Comparison of ENCODE assay signal across 29 cellular contexts in genomic region chr9:14812806-14813205, GRCh38.
DNase-seq lines count a peak whose midpoint lies in the region; ATAC-seq and TF ChIP-seq lines count a peak whose summit lies in the region.
"Had no signal": no experiment of that assay in that cellular context is flagged by ENCODE, and none has a peak within 500 bp of the region (broad histone marks: within the 10 kb centered on the region; RNA-seq: fewer than 3 reads in every experiment).

No MANE protein-coding gene starts in this region.

- H3K36me3 Mint-ChIP-seq in activated naive CD4-positive, alpha-beta T cell treated with anti-CD3 and anti-CD28 coated beads, Interleukin-2, amount 50 U/mL, for 72 hours, result no peaks in the 10 kb centered on the region
- H3K36me3 Mint-ChIP-seq in activated naive CD4-positive, alpha-beta T cell treated with anti-CD3 and anti-CD28 coated beads for 36 hours (ENCODE audit: low read depth), result no peaks in the 10 kb centered on the region
- H3K36me3 Mint-ChIP-seq in type B pancreatic cell (peaks cover 16% of the 10 kb centered on the region), osteocyte (ENCODE audit: unreplicated experiment) (no peaks in the 10 kb centered on the region)
- H3K36me3 Mint-ChIP-seq: immature natural killer cell; naive B cell; stimulated activated memory B cell treated with anti-CD40 and anti-IgM and Interleukin-4, amounts not matched to agents 10 μg/mL and 1 μg/mL and 100 μg/mL, for 72 hours had no signal

- peaks cover 1% of the 10 kb centered on the region for H3K27me3 ChIP-seq in MG63
- no peaks in the 10 kb centered on the region for H3K27me3 ChIP-seq in brain microvascular endothelial cell (replicated peaks)
- no peaks in the 10 kb centered on the region for H3K27me3 ChIP-seq in transverse colon
- H3K27me3 ChIP-seq: upper lobe of left lung had no signal

- CTCF ChIA-PET in activated naive CD4-positive, alpha-beta T cell treated with anti-CD3 and anti-CD28 coated beads for 36 hours (lab: Charles Lee), result no interaction called here

- DNase-seq in activated naive CD4-positive, alpha-beta T cell treated with anti-CD3 and anti-CD28 coated beads, Interleukin-2, amount 50 U/mL, for 72 hours (ENCODE audit: low spot score in 2 of 2), result no peak
- no peak for DNase-seq in activated naive CD4-positive, alpha-beta T cell treated with anti-CD3 and anti-CD28 coated beads for 36 hours
- DNase-seq in MG63, result peak; percentile 54
- peak; percentile 35 for DNase-seq in brain microvascular endothelial cell
- DNase-seq in type B pancreatic cell (ENCODE audit: extremely low spot score, unreplicated experiment), result no peak
- DNase-seq in HT-29 (ENCODE audit: low spot score), result no peak
- DNase-seq in osteocyte (ENCODE audit: extremely low spot score, unreplicated experiment), result no peak
- no peak for DNase-seq in transverse colon
- DNase-seq: ACHN; activated CD4-positive, alpha-beta T cell treated with anti-CD3 and anti-CD28 coated beads, Interleukin-2, amount 10 ng/mL, durations not matched to agents 24 days and 14 days; activated gamma-delta T cell; effector memory CD8-positive, alpha-beta T cell; immature natural killer cell; Kasumi-1; mesendoderm; naive B cell; NCI-H1436 treated with DMSO at 0.1 percent for 48 hours; NCI-H226; NCI-H69; PC-9; Right ventricle myocardium superior; SW 1271; T-helper 9 cell; upper lobe of left lung had no signal

- no peaks in the 10 kb centered on the region for H3K9me3 Mint-ChIP-seq in activated naive CD4-positive, alpha-beta T cell treated with anti-CD3 and anti-CD28 coated beads, Interleukin-2, amount 50 U/mL, for 72 hours
- no peaks in the 10 kb centered on the region for H3K9me3 Mint-ChIP-seq in activated naive CD4-positive, alpha-beta T cell treated with anti-CD3 and anti-CD28 coated beads for 36 hours
- H3K9me3 Mint-ChIP-seq in type B pancreatic cell (peaks cover 9% of the 10 kb centered on the region), osteocyte (ENCODE audit: unreplicated experiment) (no peaks in the 10 kb centered on the region)
- H3K9me3 Mint-ChIP-seq: activated CD4-positive, alpha-beta T cell treated with anti-CD3 and anti-CD28 coated beads, Interleukin-2, amount 10 ng/mL, durations not matched to agents 24 days and 14 days; stimulated activated memory B cell treated with anti-CD40 and anti-IgM and Interleukin-4, amounts not matched to agents 10 μg/mL and 1 μg/mL and 100 μg/mL, for 72 hours had no signal

- H3K27ac ChIP-seq in brain microvascular endothelial cell, result peak overlapping the region; percentile 65
- H3K27ac ChIP-seq in transverse colon, result no peak overlapping the region
- H3K27ac ChIP-seq: PC-9, upper lobe of left lung had no signal

- peak; percentile 43 to 52 for ATAC-seq in activated naive CD4-positive, alpha-beta T cell treated with anti-CD3 and anti-CD28 coated beads, Interleukin-2, amount 50 U/mL, for 72 hours
- ATAC-seq: effector memory CD8-positive, alpha-beta T cell; left lobe of liver; stimulated activated memory B cell treated with anti-CD40 and anti-IgM and Interleukin-4, amounts not matched to agents 10 μg/mL and 1 μg/mL and 100 μg/mL, for 72 hours had no signal

- intact Hi-C loops in activated naive CD4-positive, alpha-beta T cell treated with anti-CD3 and anti-CD28 coated beads for 36 hours (cut with micrococcal nuclease), result no loop called here
- intact Hi-C loops in transverse colon (cut with DNase I; ENCODE audit: low total_unique reads), result no loop called here

- H3K36me3 ChIP-seq in MG63 (no peaks in the 10 kb centered on the region), brain microvascular endothelial cell (replicated peaks) (no peaks in the 10 kb centered on the region), transverse colon (no peaks in the 10 kb centered on the region)
- H3K36me3 ChIP-seq: HAP-1, upper lobe of left lung had no signal

- no peaks in the 10 kb centered on the region for H3K4me1 Mint-ChIP-seq in activated naive CD4-positive, alpha-beta T cell treated with anti-CD3 and anti-CD28 coated beads for 36 hours (ENCODE audit: low read depth)
- H3K4me1 Mint-ChIP-seq in type B pancreatic cell (ENCODE audit: unreplicated experiment), result peaks cover 7% of the 10 kb centered on the region
- H3K4me1 Mint-ChIP-seq in osteocyte (ENCODE audit: unreplicated experiment), result peaks cover 14% of the 10 kb centered on the region
- H3K4me1 Mint-ChIP-seq: activated CD4-positive, alpha-beta T cell treated with anti-CD3 and anti-CD28 coated beads, Interleukin-2, amount 10 ng/mL, durations not matched to agents 24 days and 14 days; B cell; central memory CD8-positive, alpha-beta T cell; immature natural killer cell; naive B cell; stimulated activated memory B cell treated with anti-CD40 and anti-IgM and Interleukin-4, amounts not matched to agents 10 μg/mL and 1 μg/mL and 100 μg/mL, for 72 hours had no signal

- no peak overlapping the region for H3K27ac Mint-ChIP-seq in activated naive CD4-positive, alpha-beta T cell treated with anti-CD3 and anti-CD28 coated beads, Interleukin-2, amount 50 U/mL, for 72 hours
- H3K27ac Mint-ChIP-seq in activated naive CD4-positive, alpha-beta T cell treated with anti-CD3 and anti-CD28 coated beads for 36 hours, result no peak overlapping the region
- H3K27ac Mint-ChIP-seq in type B pancreatic cell (no peak overlapping the region), osteocyte (ENCODE audit: unreplicated experiment) (no peak overlapping the region)
- H3K27ac Mint-ChIP-seq: activated CD4-positive, alpha-beta T cell treated with anti-CD3 and anti-CD28 coated beads, Interleukin-2, amount 10 ng/mL, durations not matched to agents 24 days and 14 days; B cell; effector memory CD8-positive, alpha-beta T cell; immature natural killer cell; naive B cell; stimulated activated memory B cell treated with anti-CD40 and anti-IgM and Interleukin-4, amounts not matched to agents 10 μg/mL and 1 μg/mL and 100 μg/mL, for 72 hours had no signal

- H3K9me3 ChIP-seq in MG63 (peaks cover 2% of the 10 kb centered on the region), transverse colon (no peaks in the 10 kb centered on the region)
- H3K9me3 ChIP-seq: HAP-1, upper lobe of left lung had no signal

- TF ChIP-seq CTCF in brain microvascular endothelial cell (IDR thresholded peaks at IDR 0.05; ENCODE audit: low read depth, low read length, missing control alignments) (no peak), type B pancreatic cell (conservative IDR thresholded peaks at IDR 0.05) (no peak), osteocyte (IDR thresholded peaks at IDR 0.05) (no peak), transverse colon (IDR thresholded peaks at IDR 0.05) (no peak)

- no peak for TF ChIP-seq POLR2A in transverse colon (IDR thresholded peaks at IDR 0.05)

- no peak overlapping the region for H3K4me3 Mint-ChIP-seq in activated naive CD4-positive, alpha-beta T cell treated with anti-CD3 and anti-CD28 coated beads for 36 hours
- no peak overlapping the region for H3K4me3 Mint-ChIP-seq in type B pancreatic cell
- no peak overlapping the region for H3K4me3 Mint-ChIP-seq in osteocyte (ENCODE audit: unreplicated experiment)
- H3K4me3 Mint-ChIP-seq: activated CD4-positive, alpha-beta T cell treated with anti-CD3 and anti-CD28 coated beads, Interleukin-2, amount 10 ng/mL, durations not matched to agents 24 days and 14 days; B cell; central memory CD8-positive, alpha-beta T cell; effector memory CD8-positive, alpha-beta T cell; immature natural killer cell; naive B cell; stimulated activated memory B cell treated with anti-CD40 and anti-IgM and Interleukin-4, amounts not matched to agents 10 μg/mL and 1 μg/mL and 100 μg/mL, for 72 hours had no signal

- in situ Hi-C loops in brain microvascular endothelial cell (cut with HindIII; ENCODE audit: low pct_ligation_motif_present, low sequenced_read_pairs) (no loop called here), transverse colon (cut with MboI; ENCODE audit: low pct_ligation_motif_present in 1 of 4, low pct_unique_long_range_greater_than_20kb in 1 of 4, low sequenced_read_pairs in 3 of 4) (no loop called here)

- 92 to 93% methylated on average over 4 to 6 of the region's 6 CpGs for WGBS in transverse colon (ENCODE audit: low coverage in 1 of 2), 2 donors

- H3K27me3 Mint-ChIP-seq in activated naive CD4-positive, alpha-beta T cell treated with anti-CD3 and anti-CD28 coated beads for 36 hours (ENCODE audit: low read depth), result peaks cover 7% of the 10 kb centered on the region
- H3K27me3 Mint-ChIP-seq in type B pancreatic cell (no peaks in the 10 kb centered on the region), osteocyte (ENCODE audit: unreplicated experiment) (peaks cover 5% of the 10 kb centered on the region)

- no peaks in the 10 kb centered on the region for H3K4me1 ChIP-seq in transverse colon
- H3K4me1 ChIP-seq: HAP-1, upper lobe of left lung had no signal

- H3K4me3 ChIP-seq in MG63, result no peak overlapping the region
- H3K4me3 ChIP-seq in brain microvascular endothelial cell (ENCODE audit: low read depth, low read length), result no peak overlapping the region
- H3K4me3 ChIP-seq in transverse colon, result no peak overlapping the region
- H3K4me3 ChIP-seq: HAP-1, PC-9, upper lobe of left lung had no signal

- no peak for TF ChIP-seq EP300 in transverse colon (IDR thresholded peaks at IDR 0.05; ENCODE audit: low read depth)

Comparison
In these comparisons a context has a peak if more than half of its experiments do, and no peak if none do; other contexts are left out.
1. DNase-seq: peak in MG63 (single experiment) and brain microvascular endothelial cell (single experiment); none in activated naive CD4-positive, alpha-beta T cell treated with anti-CD3 and anti-CD28 coated beads, Interleukin-2, amount 50 U/mL, for 72 hours (0 of 2), activated naive CD4-positive, alpha-beta T cell treated with anti-CD3 and anti-CD28 coated beads for 36 hours (single experiment), type B pancreatic cell (single experiment), HT-29 (single experiment), osteocyte (single experiment) and transverse colon (single experiment).